In genomic region chr7:51082940-51083533, GRCh38 we compare ENCODE assay signal across 15 cellular contexts.
A peak's percentile ranks its signal among the peaks of the same experiment; 100 is the strongest.
DNase-seq lines count a peak whose midpoint lies in the region; ATAC-seq and TF ChIP-seq lines count a peak whose summit lies in the region.
"Had no signal": no experiment of that assay in that cellular context is flagged by ENCODE, and none has a peak within 500 bp of the region (broad histone marks: within the 10 kb centered on the region; RNA-seq: fewer than 3 reads in every experiment).

No MANE protein-coding gene starts in this region.

- intact Hi-C loops in Right ventricle myocardium superior (cut with DNase I) = no loop called here
- intact Hi-C loops in cardiac septum (cut with DNase I) = no loop called here
- intact Hi-C loops in esophagus muscularis mucosa (cut with DNase I) = no loop called here
- intact Hi-C loops in right cardiac atrium (cut with DNase I) = loop anchor here in 2 of 4 donors (5.0 to 10.0 kb wide), 3 partner anchors 44 to 458 kb away; no protein-coding TSS in a partner anchor

- no peaks in the 10 kb centered on the region for H3K27me3 ChIP-seq in esophagus muscularis mucosa
- no peaks in the 10 kb centered on the region for H3K27me3 ChIP-seq in right cardiac atrium (ENCODE audit: control insufficient read depth, insufficient read depth)
- H3K27me3 ChIP-seq: BLaER1 had no signal

- ATAC-seq in Right ventricle myocardium superior (ENCODE audit: poor library complexity) = peak; percentile 16
- peak; percentile 62 to 69 for ATAC-seq in right cardiac atrium
- ATAC-seq in GM21447 (IDR thresholded peaks at IDR 0.05; ENCODE audit: unreplicated experiment) = no peak

- no peak for DNase-seq in Right ventricle myocardium superior
- no peak for DNase-seq in cardiac septum (ENCODE audit: low spot score)
- DNase-seq in esophagus muscularis mucosa (ENCODE audit: extremely low spot score) = peak; percentile 78
- peak in 1 of 3 donors; percentile 49 for DNase-seq in right cardiac atrium
- no peak for DNase-seq in NOMO-1 treated with DMSO at 0.1 percent for 48 hours (lab: John Stamatoyannopoulos, UW; ENCODE audit: unreplicated experiment)
- no peak for DNase-seq in GM03348 (ENCODE audit: low spot score)
- DNase-seq: 8988T; AML-193; Caco-2; CD8-positive, alpha-beta memory T cell; GF-D8; GM23248 had no signal

- no peak for TF ChIP-seq CTCF in esophagus muscularis mucosa (IDR thresholded peaks at IDR 0.05)

- H3K9me3 ChIP-seq in esophagus muscularis mucosa = no peaks in the 10 kb centered on the region
- H3K9me3 ChIP-seq in right cardiac atrium (ENCODE audit: control insufficient read depth, low read length) = no peaks in the 10 kb centered on the region
- H3K9me3 ChIP-seq: BLaER1, Caco-2, HAP-1 had no signal

- H3K4me1 ChIP-seq in esophagus muscularis mucosa = peaks cover 0 to 14% (median 6%) of the 10 kb centered on the region in 4 donors
- peaks cover 11% of the 10 kb centered on the region for H3K4me1 ChIP-seq in right cardiac atrium (ENCODE audit: control insufficient read depth, insufficient read depth, low read length)
- H3K4me1 ChIP-seq: Caco-2 had no signal

- WGBS in esophagus muscularis mucosa = 95% methylated on average over 11 of the region's 14 CpGs
- WGBS in right cardiac atrium = 74% methylated on average over 14 of the region's 14 CpGs

- H3K4me3 ChIP-seq in esophagus muscularis mucosa (no peak overlapping the region), right cardiac atrium (ENCODE audit: low read length) (no peak overlapping the region)
- H3K4me3 ChIP-seq: BLaER1, GM23248, HAP-1 had no signal

- peaks cover 0 to 19% (median 4%) of the 10 kb centered on the region in 4 donors for H3K36me3 ChIP-seq in esophagus muscularis mucosa
- H3K36me3 ChIP-seq: BLaER1, HAP-1 had no signal

- no peak for TF ChIP-seq EP300 in esophagus muscularis mucosa (IDR thresholded peaks at IDR 0.05)

- no peak overlapping the region for H3K27ac ChIP-seq in esophagus muscularis mucosa (replicated peaks in 1 of 4)
- peak overlapping the region; percentile 83 for H3K27ac ChIP-seq in right cardiac atrium (ENCODE audit: low read length)
- H3K27ac ChIP-seq: BLaER1, GM23248 had no signal

- TF ChIP-seq POLR2A in esophagus muscularis mucosa (IDR thresholded peaks at IDR 0.05; ENCODE audit: low read depth) = no peak
